1 cellular context compared by ENCODE assay signal in the genomic region with DNA sequence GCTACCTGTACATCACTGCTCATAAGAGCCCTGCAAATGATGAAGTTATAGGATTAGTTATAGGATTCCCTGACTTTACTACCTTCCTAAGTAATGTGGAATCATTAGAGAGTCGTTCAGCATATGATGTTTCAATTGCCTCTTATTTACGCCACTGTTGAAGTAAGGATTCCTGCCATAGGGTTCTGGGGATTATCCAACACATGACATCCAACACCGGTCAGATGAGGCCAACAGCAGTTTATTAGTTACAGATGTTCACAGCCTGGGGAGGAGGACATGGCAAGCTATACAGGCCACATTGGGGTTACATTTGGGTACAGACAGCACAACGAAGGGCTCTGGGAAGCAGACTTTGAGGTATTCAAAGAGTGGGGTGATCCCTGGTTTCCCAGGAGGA.
TF ChIP-seq lines count a peak whose summit lies in the region.

No MANE protein-coding gene starts in this region.

TF ChIP-seq in SK-N-SH treated with all-trans-retinoic acid at 6 μM for 48 hours, 23 proteins besides CTCF, POLR2A, EP300 and RAD21 (continued from another document):
- no peak for TF ChIP-seq PATZ1 (CRISPR knock-in tag; IDR thresholded peaks at IDR 0.05; ENCODE audit: borderline replicate concordance)
- TF ChIP-seq ESRRG (CRISPR knock-in tag; IDR thresholded peaks at IDR 0.05), result no peak
- no peak for TF ChIP-seq CSRNP3 (CRISPR knock-in tag; IDR thresholded peaks at IDR 0.05)
- TF ChIP-seq ZNF565 (CRISPR knock-in tag; conservative IDR thresholded peaks at IDR 0.05; ENCODE audit: low read depth), result no peak
- TF ChIP-seq TOX (CRISPR knock-in tag; IDR thresholded peaks at IDR 0.05; ENCODE audit: borderline replicate concordance), result no peak
- TF ChIP-seq PPARA (CRISPR knock-in tag; IDR thresholded peaks at IDR 0.05; ENCODE audit: borderline replicate concordance), result no peak
- no peak for TF ChIP-seq CREB5 (CRISPR knock-in tag; IDR thresholded peaks at IDR 0.05; ENCODE audit: low read depth)
- TF ChIP-seq ZNF70 (CRISPR knock-in tag; IDR thresholded peaks at IDR 0.05), result no peak; the same call in 1 of the 2 replicates
- no peak for TF ChIP-seq ZFP30 (CRISPR knock-in tag; IDR thresholded peaks at IDR 0.05)
- no peak for TF ChIP-seq OSR1 (CRISPR knock-in tag; IDR thresholded peaks at IDR 0.05)
- TF ChIP-seq GLIS3 (CRISPR knock-in tag; IDR thresholded peaks at IDR 0.05), result no peak
